Comparison of ENCODE assay signal across 7 cellular contexts in genomic region chr1:144919106-144919505, GRCh38.
DNase-seq lines count a peak whose midpoint lies in the region; ATAC-seq and TF ChIP-seq lines count a peak whose summit lies in the region.
"Not testable (repeated sequence)": the region's sequence is repeated elsewhere in the genome, so short reads cannot be mapped to it uniquely, and the experiment has no call there.

No MANE protein-coding gene starts in this region.

- H3K9me3 Mint-ChIP-seq in CD8-positive, alpha-beta T cell; activated CD8-positive, alpha-beta T cell treated with anti-CD3 and anti-CD28 coated beads, Interleukin-2, amount 10 ng/mL, durations not matched to agents 7 days and 5 days (ENCODE audit: insufficient read depth); activated naive CD8-positive, alpha-beta T cell treated with anti-CD3 and anti-CD28 coated beads, Interleukin-2, amount 50 U/mL, for 24 hours; naive thymus-derived CD8-positive, alpha-beta T cell; stimulated activated naive CD8-positive, alpha-beta T cell treated with anti-CD3 and anti-CD28 coated beads, Interleukin-15, amount 100 ng/mL, for 72 hours: not testable (repeated sequence)

- CTCF ChIA-PET in CD8-positive, alpha-beta T cell (lab: Charles Lee); HCT116 (lab: Charles Lee); activated CD8-positive, alpha-beta T cell treated with anti-CD3 and anti-CD28 coated beads, Interleukin-2, amount 10 ng/mL, durations not matched to agents 7 days and 5 days (lab: Charles Lee): not testable (repeated sequence)

- not testable (repeated sequence) for H3K27me3 Mint-ChIP-seq in CD8-positive, alpha-beta T cell (ENCODE audit: low read depth); T-helper 17 cell; activated CD8-positive, alpha-beta T cell treated with anti-CD3 and anti-CD28 coated beads, Interleukin-2, amount 10 ng/mL, durations not matched to agents 7 days and 5 days (ENCODE audit: low read depth); activated naive CD8-positive, alpha-beta T cell treated with anti-CD3 and anti-CD28 coated beads, Interleukin-2, amount 50 U/mL, for 24 hours; naive thymus-derived CD8-positive, alpha-beta T cell; stimulated activated naive CD8-positive, alpha-beta T cell treated with anti-CD3 and anti-CD28 coated beads, Interleukin-15, amount 100 ng/mL, for 72 hours

- H3K9me2 ChIP-seq in HCT116 (ENCODE audit: insufficient read depth), result not testable (repeated sequence)

- not testable (repeated sequence) for H3K27ac ChIP-seq in CD8-positive, alpha-beta T cell (ENCODE audit: low read depth, low read length); HCT116 (ENCODE audit: low read depth, low read length)

- not testable (repeated sequence) for H3K79me2 ChIP-seq in HCT116 (ENCODE audit: insufficient read depth, low read length)

- H3K9ac ChIP-seq in HCT116 (ENCODE audit: low read length), result not testable (repeated sequence)

- not testable (repeated sequence) for H3K36me3 ChIP-seq in CD8-positive, alpha-beta T cell (ENCODE audit: insufficient read depth, low read length); HCT116 (ENCODE audit: control insufficient read depth in 1 of 2, insufficient read depth in 2 of 2, low read length in 2 of 2)

- H3K27me3 ChIP-seq in CD8-positive, alpha-beta T cell (ENCODE audit: insufficient read depth, low read length); HCT116 (ENCODE audit: insufficient read depth, low read length): not testable (repeated sequence)

- POLR2A ChIA-PET in CD8-positive, alpha-beta T cell (lab: Charles Lee); HCT116 (lab: Charles Lee); activated CD8-positive, alpha-beta T cell treated with anti-CD3 and anti-CD28 coated beads, Interleukin-2, amount 10 ng/mL, durations not matched to agents 7 days and 5 days (lab: Charles Lee); naive thymus-derived CD8-positive, alpha-beta T cell (lab: Charles Lee): not testable (repeated sequence)

- not testable (repeated sequence) for H3K36me3 Mint-ChIP-seq in CD8-positive, alpha-beta T cell; T-helper 17 cell (ENCODE audit: low read depth); activated CD8-positive, alpha-beta T cell treated with anti-CD3 and anti-CD28 coated beads, Interleukin-2, amount 10 ng/mL, durations not matched to agents 7 days and 5 days (ENCODE audit: low read depth); activated naive CD8-positive, alpha-beta T cell treated with anti-CD3 and anti-CD28 coated beads, Interleukin-2, amount 50 U/mL, for 24 hours (ENCODE audit: low read depth); naive thymus-derived CD8-positive, alpha-beta T cell

- intact Hi-C loops in CD8-positive, alpha-beta T cell (cut with DNase I, micrococcal nuclease); HCT116 (cut with micrococcal nuclease): not testable (repeated sequence)

- not testable (repeated sequence) for H2AFZ ChIP-seq in HCT116 (ENCODE audit: low read depth, low read length, poor library complexity, severe bottlenecking)

- not testable (repeated sequence) for H3K4me2 ChIP-seq in HCT116 (ENCODE audit: low read length)

- TF ChIP-seq CTCF in CD8-positive, alpha-beta T cell (IDR thresholded peaks at IDR 0.05); HCT116 (IDR thresholded peaks at IDR 0.05 in 2 of 3, conservative IDR thresholded peaks at IDR 0.05 in 1 of 3; ENCODE audit: borderline replicate concordance in 1 of 3, insufficient read depth in 1 of 3, low read depth in 2 of 3, low read length in 2 of 3): not testable (repeated sequence)

- TF ChIP-seq RAD21 in HCT116 (IDR thresholded peaks at IDR 0.05; ENCODE audit: low read depth), result not testable (repeated sequence)

- not testable (repeated sequence) for H3K4me3 Mint-ChIP-seq in CD8-positive, alpha-beta T cell; T-helper 17 cell; activated CD8-positive, alpha-beta T cell treated with anti-CD3 and anti-CD28 coated beads, Interleukin-2, amount 10 ng/mL, durations not matched to agents 7 days and 5 days; activated naive CD8-positive, alpha-beta T cell treated with anti-CD3 and anti-CD28 coated beads, Interleukin-2, amount 50 U/mL, for 24 hours; naive thymus-derived CD8-positive, alpha-beta T cell; stimulated activated naive CD8-positive, alpha-beta T cell treated with anti-CD3 and anti-CD28 coated beads, Interleukin-15, amount 100 ng/mL, for 72 hours

- not testable (repeated sequence) for H3K4me1 ChIP-seq in CD8-positive, alpha-beta T cell (ENCODE audit: insufficient read depth, low read length); HCT116 (ENCODE audit: control insufficient read depth in 1 of 2, insufficient read depth in 2 of 2, low read length in 2 of 2)

- not testable (repeated sequence) for TF ChIP-seq POLR2A in HCT116 (IDR thresholded peaks at IDR 0.05; ENCODE audit: borderline replicate concordance, extremely low read depth, insufficient read depth, insufficient read length)

- H3K4me3 ChIP-seq in CD8-positive, alpha-beta T cell (ENCODE audit: low read depth, low read length); HCT116 (replicated peaks in 1 of 2; ENCODE audit: low read depth in 1 of 2, low read length in 2 of 2): not testable (repeated sequence)

- peak; percentile 31 for ATAC-seq in CD8-positive, alpha-beta T cell
- ATAC-seq in HCT116 (0 out of 2 replicates have a peak, but pooled peaks have one; percentile 35), T-helper 17 cell (peak; percentile 57)
- ATAC-seq in activated CD8-positive, alpha-beta T cell treated with anti-CD3 and anti-CD28 coated beads, Interleukin-2, amount 10 ng/mL, durations not matched to agents 7 days and 5 days, result peak; percentile 28
- peak; percentile 22 for ATAC-seq in activated naive CD8-positive, alpha-beta T cell treated with anti-CD3 and anti-CD28 coated beads, Interleukin-2, amount 50 U/mL, for 24 hours
- peak; percentile 56 to 62 for ATAC-seq in naive thymus-derived CD8-positive, alpha-beta T cell
- peak; percentile 65 for ATAC-seq in stimulated activated naive CD8-positive, alpha-beta T cell treated with anti-CD3 and anti-CD28 coated beads, Interleukin-15, amount 100 ng/mL, for 72 hours

- RAD21 ChIA-PET in HCT116 (lab: Charles Lee; ENCODE audit: low non-redundant PET in 1 of 2, low total read pairs in 2 of 2, uncharacterized antibody in 2 of 2, unreplicated experiment in 2 of 2), result not testable (repeated sequence)

- not testable (repeated sequence) for H3K4me1 Mint-ChIP-seq in CD8-positive, alpha-beta T cell (ENCODE audit: low read depth); T-helper 17 cell; activated CD8-positive, alpha-beta T cell treated with anti-CD3 and anti-CD28 coated beads, Interleukin-2, amount 10 ng/mL, durations not matched to agents 7 days and 5 days (ENCODE audit: low read depth); activated naive CD8-positive, alpha-beta T cell treated with anti-CD3 and anti-CD28 coated beads, Interleukin-2, amount 50 U/mL, for 24 hours; naive thymus-derived CD8-positive, alpha-beta T cell; stimulated activated naive CD8-positive, alpha-beta T cell treated with anti-CD3 and anti-CD28 coated beads, Interleukin-15, amount 100 ng/mL, for 72 hours

- H4K20me1 ChIP-seq in HCT116 (ENCODE audit: insufficient read depth), result not testable (repeated sequence)

- not testable (repeated sequence) for H3K27ac Mint-ChIP-seq in CD8-positive, alpha-beta T cell; T-helper 17 cell; activated CD8-positive, alpha-beta T cell treated with anti-CD3 and anti-CD28 coated beads, Interleukin-2, amount 10 ng/mL, durations not matched to agents 7 days and 5 days; activated naive CD8-positive, alpha-beta T cell treated with anti-CD3 and anti-CD28 coated beads, Interleukin-2, amount 50 U/mL, for 24 hours; naive thymus-derived CD8-positive, alpha-beta T cell; stimulated activated naive CD8-positive, alpha-beta T cell treated with anti-CD3 and anti-CD28 coated beads, Interleukin-15, amount 100 ng/mL, for 72 hours

- H3K9me3 ChIP-seq in CD8-positive, alpha-beta T cell (ENCODE audit: low read length); HCT116 (ENCODE audit: control insufficient read depth in 1 of 2, insufficient read depth in 1 of 2, low read depth in 1 of 2, low read length in 2 of 2); T-helper 17 cell (ENCODE audit: control insufficient read depth, low read length, poor library complexity, severe bottlenecking): not testable (repeated sequence)

- DNase-seq in CD8-positive, alpha-beta T cell; HCT116 (ENCODE audit: low read depth, low spot score); T-helper 17 cell; activated CD8-positive, alpha-beta T cell treated with anti-CD3 and anti-CD28 coated beads, Interleukin-2, amount 10 ng/mL, durations not matched to agents 7 days and 5 days; activated naive CD8-positive, alpha-beta T cell treated with anti-CD3 and anti-CD28 coated beads, Interleukin-2, amount 50 U/mL, for 24 hours; naive thymus-derived CD8-positive, alpha-beta T cell; stimulated activated naive CD8-positive, alpha-beta T cell treated with anti-CD3 and anti-CD28 coated beads, Interleukin-15, amount 100 ng/mL, for 72 hours: not testable (repeated sequence)

- BruUV-seq in HCT116 (replicated peaks; lab: Mats Ljungman, UMichigan), result not testable (repeated sequence)
